12 cellular contexts compared by ENCODE assay signal in genomic region chr19:39128511-39129079, GRCh38. TPM values are rescaled to one million over a fixed set of nuclear protein-coding genes. Genes with fewer than 3 reads are reported as not detected.
A peak's percentile ranks its signal among the peaks of the same experiment; 100 is the strongest.
DNase-seq lines count a peak whose midpoint lies in the region; ATAC-seq, FAIRE-seq and TF ChIP-seq lines count a peak whose summit lies in the region.
"Had no signal": no experiment of that assay in that cellular context is flagged by ENCODE, and none has a peak within 500 bp of the region (broad histone marks: within the 10 kb centered on the region; RNA-seq: fewer than 3 reads in every experiment).

No MANE protein-coding gene starts in this region.

- no peak overlapping the region for H4K8ac ChIP-seq in neuronal stem cell (ENCODE audit: low read depth, low read length)

- H3K18ac ChIP-seq in neuronal stem cell (ENCODE audit: low read length) = no peak overlapping the region

- no peak for TF ChIP-seq CTCF in A549 (IDR thresholded peaks at IDR 0.05)
- peak in 1 of 3 experiments; percentile 19; a peak in 2 of 6 replicates for TF ChIP-seq CTCF in HCT116 (IDR thresholded peaks at IDR 0.05 in 2 of 3, conservative IDR thresholded peaks at IDR 0.05 in 1 of 3; ENCODE audit: borderline replicate concordance in 1 of 3, insufficient read depth in 1 of 3, low read depth in 2 of 3, low read length in 2 of 3)
- no peak for TF ChIP-seq CTCF in dorsolateral prefrontal cortex (IDR thresholded peaks at IDR 0.05 in 54 of 56, conservative IDR thresholded peaks at IDR 0.05 in 2 of 56; ENCODE audit: low read depth in 1 of 56, partially characterized antibody in 56 of 56)

- H3K9me3 ChIP-seq in A549 (no peaks in the 10 kb centered on the region), HCT116 (ENCODE audit: control insufficient read depth in 1 of 2, insufficient read depth in 1 of 2, low read depth in 1 of 2, low read length in 2 of 2) (no peaks in the 10 kb centered on the region), neuronal stem cell (replicated peaks in 1 of 2; ENCODE audit: control insufficient read depth in 2 of 2, insufficient read depth in 1 of 2, low read depth in 1 of 2, low read length in 2 of 2) (no peaks in the 10 kb centered on the region)

- H4K91ac ChIP-seq in neuronal stem cell (ENCODE audit: low read depth, low read length, poor library complexity) = no peak overlapping the region

- H3K36me3 ChIP-seq in HCT116 (ENCODE audit: control insufficient read depth in 1 of 2, insufficient read depth in 2 of 2, low read length in 2 of 2) = no peaks in the 10 kb centered on the region
- H3K36me3 ChIP-seq in neuronal stem cell (replicated peaks in 1 of 2; ENCODE audit: control insufficient read depth in 2 of 2, insufficient read depth in 2 of 2, low read length in 2 of 2) = no peaks in the 10 kb centered on the region

- CTCF ChIA-PET in A549 (lab: Yijun Ruan, JAX) (interaction anchor here (0.6 to 13.1 kb wide), 19 partner anchors 9 to 202 kb away, joined by 3 to 224 read pairs (median 3); partner anchors contain the start of gene FBXO17), HCT116 (lab: Charles Lee) (no interaction called here)

- no peak overlapping the region for H2BK15ac ChIP-seq in neuronal stem cell (ENCODE audit: low read length)

- no peak for TF ChIP-seq EP300 in A549 (IDR thresholded peaks at IDR 0.05)

- no peak for TF ChIP-seq POLR2A in A549 (IDR thresholded peaks at IDR 0.05; ENCODE audit: low read length)
- TF ChIP-seq POLR2A in HCT116 (IDR thresholded peaks at IDR 0.05; ENCODE audit: borderline replicate concordance, extremely low read depth, insufficient read depth, insufficient read length) = no peak

- BruUV-seq in HCT116 (replicated peaks; lab: Mats Ljungman, UMichigan) = no TSS peak

- H3K9ac ChIP-seq in HCT116 (ENCODE audit: low read length) (no peak overlapping the region), neuronal stem cell (ENCODE audit: low read depth, low read length, poor library complexity) (no peak overlapping the region)

- H3K79me2 ChIP-seq in HCT116 (ENCODE audit: insufficient read depth, low read length) = peaks cover 78% of the 10 kb centered on the region

- no peak overlapping the region for H2BK120ac ChIP-seq in neuronal stem cell (ENCODE audit: low read depth, low read length)

- POLR2A ChIA-PET in A549 (lab: Yijun Ruan, JAX) = interaction anchor here (1.1 kb wide), 1 partner anchor 307 kb away, joined by 3 read pairs; the partner anchor contains the start of gene RPS16
- POLR2A ChIA-PET in HCT116 (lab: Charles Lee) = no interaction called here

- 76% methylated on average over 6 of the region's 6 CpGs for WGBS in A549 (ENCODE audit: missing lambda C conversion rate)
- WGBS in neuronal stem cell (ENCODE audit: extremely low coverage in 2 of 2, insufficient read length in 2 of 2, insufficient replicate concordance in 1 of 2), 2 donors = no CpG with 5 or more reads among the region's 6 CpGs

- peak overlapping the region; percentile 77 for H3K4me2 ChIP-seq in A549
- peak overlapping the region; percentile 17; the same call in 1 of the 2 replicates for H3K4me2 ChIP-seq in HCT116 (ENCODE audit: low read length)
- H3K4me2 ChIP-seq in neuronal stem cell (ENCODE audit: insufficient read depth, low read length, poor library complexity, severe bottlenecking) = no peak overlapping the region

- no peak overlapping the region for H3K4ac ChIP-seq in neuronal stem cell (ENCODE audit: low read length)

- H3K4me1 ChIP-seq in A549 (peaks cover 50% of the 10 kb centered on the region), HCT116 (ENCODE audit: control insufficient read depth in 1 of 2, insufficient read depth in 2 of 2, low read length in 2 of 2) (peaks cover 7 to 35% of the 10 kb centered on the region in 2 experiments), neuronal stem cell (ENCODE audit: control insufficient read depth in 2 of 2, insufficient read depth in 1 of 2, low read depth in 1 of 2, low read length in 2 of 2) (peaks cover 23 to 50% of the 10 kb centered on the region in 2 donors)

- no peak overlapping the region for H2AK5ac ChIP-seq in neuronal stem cell (ENCODE audit: low read depth, low read length)

- RAD21 ChIA-PET in HCT116 (lab: Charles Lee; ENCODE audit: low non-redundant PET in 1 of 2, low total read pairs in 2 of 2, uncharacterized antibody in 2 of 2, unreplicated experiment in 2 of 2) = interaction anchor here in 1 of 2 experiments (0.6 kb wide), 1 partner anchor 35 kb away, joined by 11 read pairs; no protein-coding TSS in a partner anchor

- peaks cover 14% of the 10 kb centered on the region for H3K79me1 ChIP-seq in neuronal stem cell (ENCODE audit: low read depth, low read length)

- H3K14ac ChIP-seq in neuronal stem cell (ENCODE audit: low read length) = no peak overlapping the region

- no peak overlapping the region for H2BK12ac ChIP-seq in neuronal stem cell (ENCODE audit: low read length)

- H3K4me3 ChIP-seq in A549 (no peak overlapping the region), HCT116 (replicated peaks in 1 of 2; ENCODE audit: low read depth in 1 of 2, low read length in 2 of 2) (no peak overlapping the region), dorsolateral prefrontal cortex (peak overlapping the region in 1 of 59 donors; percentile 0), neuronal stem cell (ENCODE audit: low read length in 2 of 2) (no peak overlapping the region)
- H3K4me3 ChIP-seq: skin epidermis had no signal

- no peak overlapping the region for H2BK5ac ChIP-seq in neuronal stem cell (ENCODE audit: low read length)

- no peak for FAIRE-seq in A549 (lab: Jason Lieb, UNC)

- peak overlapping the region; percentile 25 for H3K23ac ChIP-seq in neuronal stem cell (ENCODE audit: low read depth, low read length, poor library complexity)

- no peak for TF ChIP-seq RAD21 in A549 (conservative IDR thresholded peaks at IDR 0.05 in 1 of 2, IDR thresholded peaks at IDR 0.05 in 1 of 2)
- no peak for TF ChIP-seq RAD21 in HCT116 (IDR thresholded peaks at IDR 0.05; ENCODE audit: low read depth)

- intact Hi-C loops in HCT116 (cut with micrococcal nuclease) (no loop called here), dorsolateral prefrontal cortex (cut with DNase I) (loop anchor here (2.0 to 10.0 kb wide), 6 partner anchors 16 to 416 kb away; partner anchors contain the start of genes EID2 (in 1 of the 2) and FBXO17 (in 1 of the 2))

- H4K20me1 ChIP-seq in HCT116 (ENCODE audit: insufficient read depth) = peaks cover 5% of the 10 kb centered on the region; the same call in 1 of the 2 replicates

- peak overlapping the region in 1 of 2 experiments; percentile 92; a peak in 4 of 6 replicates for H3K27ac ChIP-seq in A549
- H3K27ac ChIP-seq in HCT116 (ENCODE audit: low read depth, low read length) = no peak overlapping the region; the same call in 1 of the 2 replicates
- H3K27ac ChIP-seq in dorsolateral prefrontal cortex = peak overlapping the region in 47 of 59 donors; percentile 8 to 94 (median 68)
- H3K27ac ChIP-seq in neuronal stem cell (replicated peaks; ENCODE audit: low read length) = no peak overlapping the region

- no peak overlapping the region for H2AFZ ChIP-seq in HCT116 (ENCODE audit: low read depth, low read length, poor library complexity, severe bottlenecking)
- H2AFZ ChIP-seq in neuronal stem cell (ENCODE audit: low read length) = no peak overlapping the region

- H3K9me2 ChIP-seq in HCT116 (ENCODE audit: insufficient read depth) = no peaks in the 10 kb centered on the region

- H3K27me3 ChIP-seq in HCT116 (ENCODE audit: insufficient read depth, low read length) (no peaks in the 10 kb centered on the region), dorsolateral prefrontal cortex (no peaks in the 10 kb centered on the region), neuronal stem cell (ENCODE audit: control insufficient read depth in 3 of 3, insufficient read depth in 3 of 3, low read depth in 1 of 3, low read length in 3 of 3) (no peaks in the 10 kb centered on the region)

- DNase-seq in A549 (ENCODE audit: low read depth in 1 of 2, low spot score in 1 of 2) (no peak), HCT116 (ENCODE audit: low read depth, low spot score) (no peak), dorsolateral prefrontal cortex (no peak), neuronal stem cell (ENCODE audit: low spot score) (no peak), A172 (ENCODE audit: low spot score) (no peak), NCI-H187 treated with DMSO at 0.1 percent for 48 hours (lab: John Stamatoyannopoulos, UW) (no peak)
- DNase-seq in stimulated activated CD4-positive, alpha-beta T cell treated with anti-CD3 and anti-CD28 coated beads, Interleukin-4, amount 100 ng/mL, for 4 hours = no peak
- no peak for DNase-seq in NK-92 treated with Interleukin-12 subunit alpha and Interleukin-12 subunit beta, amount 100 ng/mL, for 24 hours (lab: John Stamatoyannopoulos, UW)
- DNase-seq: activated CD4-positive, CD25-positive, alpha-beta regulatory T cell; erythroblast; Kasumi-1 had no signal

- no peak for ATAC-seq in A549
- ATAC-seq in HCT116 = no peak

TF ChIP-seq in A549, 52 proteins besides CTCF, POLR2A, EP300 and RAD21 (continues in another document):
- TF ChIP-seq KDM5A (IDR thresholded peaks at IDR 0.05) (no peak), CBX2 (IDR thresholded peaks at IDR 0.05; ENCODE audit: borderline replicate concordance, low read depth) (no peak)

TF ChIP-seq in HCT116, 20 proteins besides CTCF, POLR2A, EP300 and RAD21 (continues in another document):
- no peak for TF ChIP-seq SIN3A (IDR thresholded peaks at IDR 0.05; ENCODE audit: low read depth)
- TF ChIP-seq CEBPB (IDR thresholded peaks at IDR 0.05; ENCODE audit: low read depth) = no peak

RNA-seq across cellular contexts. Expression of gene PAK4, which starts 3.0 kb away (rescaled TPM):
- polyA plus RNA-seq in A549 (2011; rRNA removed) (37.9 and 42.9 TPM in 2 replicates), A549 (2017; fragmentation: RNase III; extraction: RNeasy Plus Mini Kit Qiagen cat#74134 plus additional on column Dnase treatment) (75.8 to 84.2 TPM (median 76.7 TPM) in 3 replicates)
- 105 and 115 TPM in 2 replicates for polyA plus RNA-seq in A549 (2012; cell fraction: cytosol; rRNA removed)
- 115 and 138 TPM in 2 replicates for polyA plus RNA-seq in A549 (2012; cell fraction: nucleus; rRNA removed)
- 68.7 and 73.7 TPM in 2 replicates for polyA minus RNA-seq in A549 (2011; rRNA and poly(A)+ RNA removed)
- total RNA-seq in HCT116 (2021; ENCODE audit: unreplicated experiment) (90.1 TPM), dorsolateral prefrontal cortex (10 to 100 TPM; 16.4 to 55.2 (median 25.7) TPM)
- 76.7 and 78.4 TPM in 2 replicates for polyA plus RNA-seq in HCT116 (2012)
- 102 TPM for polyA plus RNA-seq in neuronal stem cell (2013, experiment 1 of 2)
- polyA plus RNA-seq in neuronal stem cell (2013, experiment 2 of 2) = 96.5 TPM
- 9.2 and 16.2 TPM in 2 replicates for total RNA-seq in A172 (2014; rRNA removed; shearing (Covaris generic))

RNA-seq across cellular contexts. Expression of gene ACP7, which starts 44.4 kb away (rescaled TPM):
- polyA plus RNA-seq in A549 (2011; rRNA removed) = 0.06 and 0.08 TPM in 2 replicates
- polyA plus RNA-seq in A549 (2012; cell fraction: cytosol; rRNA removed) = 0.05 and 0.08 TPM in 2 replicates
- polyA plus RNA-seq in A549 (2012; cell fraction: nucleus; rRNA removed) = 0.07 TPM in 1 of 2 replicates, not detected in the other
- 0.25 to 0.44 TPM (median 0.28 TPM) in 3 replicates for polyA plus RNA-seq in A549 (2017; fragmentation: RNase III; extraction: RNeasy Plus Mini Kit Qiagen cat#74134 plus additional on column Dnase treatment)
- 0.41 TPM in 1 of 2 replicates, not detected in the other for polyA minus RNA-seq in A549 (2011; rRNA and poly(A)+ RNA removed)
- total RNA-seq in HCT116 (2021; ENCODE audit: unreplicated experiment) = 4.7 TPM
- 5.5 and 6.0 TPM in 2 replicates for polyA plus RNA-seq in HCT116 (2012)
- 10 to 100 TPM in 2 of 120 experiments, 1 to 10 TPM in 106, under 1 TPM in 12; 0.15 to 17.0 (median 2.5) TPM for total RNA-seq in dorsolateral prefrontal cortex
- not detected for polyA plus RNA-seq in neuronal stem cell (2013, experiment 1 of 2)
- polyA plus RNA-seq in neuronal stem cell (2013, experiment 2 of 2) = not detected
- 0.03 and 0.31 TPM in 2 replicates for total RNA-seq in A172 (2014; rRNA removed; shearing (Covaris generic))

Comparison
In these comparisons a context has a peak if more than half of its experiments do, and no peak if none do; other contexts are left out.
1. H3K27ac ChIP-seq: peak in dorsolateral prefrontal cortex (47 of 59); none in HCT116 (single experiment) and neuronal stem cell (single experiment).